8 cellular contexts compared by ENCODE assay signal in the genomic region with DNA sequence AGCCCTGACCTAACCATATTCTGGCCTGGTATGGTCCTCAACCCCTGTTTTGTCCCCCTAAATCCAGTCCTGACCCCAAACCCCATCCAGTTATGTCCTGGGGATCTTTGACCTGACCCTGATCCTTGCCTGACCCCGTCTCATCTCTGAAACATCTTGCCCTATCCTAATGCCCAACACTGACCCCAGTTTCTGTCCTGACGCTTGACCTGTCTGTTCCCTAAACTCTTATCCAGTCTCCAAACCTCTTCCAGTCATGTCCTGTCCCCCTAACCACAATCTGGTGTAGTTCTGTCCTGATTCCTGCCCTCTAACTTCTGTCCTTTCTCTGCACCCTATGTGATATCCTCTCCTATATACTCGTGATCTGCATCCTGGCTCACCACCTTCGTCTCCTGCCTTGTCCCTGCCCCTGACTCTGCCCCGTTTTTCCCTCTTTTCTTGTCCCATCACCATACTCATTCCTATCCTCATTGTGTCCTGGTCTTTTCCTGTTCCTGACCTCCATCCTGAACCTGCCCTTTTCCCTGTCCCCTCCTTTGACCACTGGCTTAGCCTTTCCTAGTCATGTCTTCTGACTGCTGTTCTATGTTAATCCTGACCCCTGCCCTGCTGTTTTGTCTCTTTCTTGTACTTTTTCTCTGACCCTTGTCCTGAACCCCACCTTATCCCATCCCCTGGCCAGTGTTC. TPM values are rescaled to one million over a fixed set of nuclear protein-coding genes. Genes with fewer than 3 reads are reported as not detected.
DNase-seq lines count a peak whose midpoint lies in the region; ATAC-seq and TF ChIP-seq lines count a peak whose summit lies in the region.

No MANE protein-coding gene starts in this region.

- no peak for TF ChIP-seq CTCF in Peyer's patch (IDR thresholded peaks at IDR 0.05)
- no peak for TF ChIP-seq CTCF in epithelial cell of proximal tubule (conservative IDR thresholded peaks at IDR 0.05; ENCODE audit: low read depth, low read length)
- TF ChIP-seq CTCF in ovary (IDR thresholded peaks at IDR 0.05) = no peak

- peak overlapping the region; percentile 82 to 98 (median 93) for H3K27ac Mint-ChIP-seq in CD4-positive, alpha-beta memory T cell

- peak overlapping the region; percentile 79 to 89 (median 84) for H3K4me3 Mint-ChIP-seq in CD4-positive, alpha-beta memory T cell

- ATAC-seq in HG02759 (IDR thresholded peaks at IDR 0.05; ENCODE audit: unreplicated experiment) = no peak

- H3K79me2 ChIP-seq in Karpas-422 (ENCODE audit: low read length) = no peaks in the 10 kb centered on the region

- peaks cover 0 to 2% of the 10 kb centered on the region in 2 donors for H3K36me3 Mint-ChIP-seq in CD4-positive, alpha-beta memory T cell

- H3K9me3 ChIP-seq in CD4-positive, alpha-beta memory T cell (ENCODE audit: control insufficient read depth in 1 of 2, low read length in 2 of 2) = no peaks in the 10 kb centered on the region
- H3K9me3 ChIP-seq in Peyer's patch = no peaks in the 10 kb centered on the region
- H3K9me3 ChIP-seq in ovary = no peaks in the 10 kb centered on the region
- no peaks in the 10 kb centered on the region for H3K9me3 ChIP-seq in Karpas-422 (ENCODE audit: low read length)

- H3K4me1 Mint-ChIP-seq in CD4-positive, alpha-beta memory T cell = peaks cover 18 to 32% (median 24%) of the 10 kb centered on the region in 4 donors

- H2AFZ ChIP-seq in Karpas-422 (ENCODE audit: low read length) = no peak overlapping the region

- DNase-seq in CD4-positive, alpha-beta memory T cell = no peak
- DNase-seq in Peyer's patch (no peak), epithelial cell of proximal tubule (ENCODE audit: low read depth) (no peak), ovary (no peak), Karpas-422 (no peak), LoVo (ENCODE audit: low spot score) (no peak), hippocampal formation (lab: John Stamatoyannopoulos, UW) (no peak)

- peaks cover 0 to 2% (median 0%) of the 10 kb centered on the region in 8 donors for H3K9me3 Mint-ChIP-seq in CD4-positive, alpha-beta memory T cell

- 74 to 81% (median 77%) methylated on average over 5 of the region's 5 CpGs for WGBS in ovary, 3 donors

- peaks cover 21% of the 10 kb centered on the region for H3K4me1 ChIP-seq in CD4-positive, alpha-beta memory T cell (ENCODE audit: insufficient read depth, low read length)
- H3K4me1 ChIP-seq in Peyer's patch = no peaks in the 10 kb centered on the region
- H3K4me1 ChIP-seq in ovary (ENCODE audit: insufficient read depth) = no peaks in the 10 kb centered on the region
- no peaks in the 10 kb centered on the region for H3K4me1 ChIP-seq in Karpas-422 (ENCODE audit: low read length)

- no peak for TF ChIP-seq POLR2A in Peyer's patch (IDR thresholded peaks at IDR 0.05)
- no peak for TF ChIP-seq POLR2A in ovary (IDR thresholded peaks at IDR 0.05)

- peak overlapping the region in 1 of 2 donors; percentile 43 for H3K4me3 ChIP-seq in CD4-positive, alpha-beta memory T cell (ENCODE audit: low read length in 2 of 2)
- H3K4me3 ChIP-seq in Peyer's patch (peak overlapping the region; percentile 61 to 70 (median 66)), epithelial cell of proximal tubule (ENCODE audit: low read depth, low read length) (peak overlapping the region; percentile 59), ovary (peak overlapping the region; percentile 64), Karpas-422 (ENCODE audit: low read length) (no peak overlapping the region)

- POLR2A ChIA-PET in CD4-positive, alpha-beta memory T cell (lab: Charles Lee; ENCODE audit: partially characterized antibody) = no interaction called here

- H4K20me1 ChIP-seq in Karpas-422 (ENCODE audit: insufficient read depth, low read depth, low read length) = no peaks in the 10 kb centered on the region

- H3K27me3 ChIP-seq in CD4-positive, alpha-beta memory T cell (ENCODE audit: insufficient read depth, low read length) = no peaks in the 10 kb centered on the region
- no peaks in the 10 kb centered on the region for H3K27me3 ChIP-seq in Peyer's patch
- no peaks in the 10 kb centered on the region for H3K27me3 ChIP-seq in ovary
- H3K27me3 ChIP-seq in Karpas-422 (ENCODE audit: low read length) = no peaks in the 10 kb centered on the region

- no peak for TF ChIP-seq EP300 in ovary (IDR thresholded peaks at IDR 0.05)

- no peak overlapping the region for H3K9ac ChIP-seq in Karpas-422 (ENCODE audit: low read length)

- no peaks in the 10 kb centered on the region for H3K27me3 Mint-ChIP-seq in CD4-positive, alpha-beta memory T cell

- no peaks in the 10 kb centered on the region for H3K36me3 ChIP-seq in CD4-positive, alpha-beta memory T cell (ENCODE audit: insufficient read depth, low read length)
- H3K36me3 ChIP-seq in Peyer's patch (no peaks in the 10 kb centered on the region), ovary (no peaks in the 10 kb centered on the region), Karpas-422 (ENCODE audit: insufficient read depth, low read length) (no peaks in the 10 kb centered on the region)

- CTCF ChIA-PET in CD4-positive, alpha-beta memory T cell (lab: Charles Lee; ENCODE audit: partially characterized antibody) = no interaction called here

- no peaks in the 10 kb centered on the region for H3K9me2 ChIP-seq in Karpas-422 (replicated peaks; ENCODE audit: insufficient read depth, low read length)

- no peak overlapping the region for H3K4me2 ChIP-seq in Karpas-422 (ENCODE audit: low read depth, low read length, poor library complexity, severe bottlenecking)

- peak overlapping the region; percentile 78 for H3K27ac ChIP-seq in CD4-positive, alpha-beta memory T cell (ENCODE audit: low read depth, low read length)
- H3K27ac ChIP-seq in Peyer's patch (peak overlapping the region; percentile 78 to 87 (median 84)), ovary (peak overlapping the region; percentile 86), Karpas-422 (ENCODE audit: low read length) (no peak overlapping the region)

- intact Hi-C loops in CD4-positive, alpha-beta memory T cell (cut with micrococcal nuclease) = no loop called here
- intact Hi-C loops in ovary (cut with DNase I) = no loop called here

RNA-seq across cellular contexts. Expression of a gene that starts 4.6 kb away (rescaled TPM):
- 10 to 100 TPM in 1 of 2 experiments, 1 to 10 TPM in 1; 9.8 to 10.6 TPM for total RNA-seq in CD4-positive, alpha-beta memory T cell
- polyA plus RNA-seq in CD4-positive, alpha-beta memory T cell = under 1 TPM; 0.19 to 0.94 TPM
- total RNA-seq in Peyer's patch = 10 to 100 TPM in 3 of 4 donors, not detected in 1; 13.8 to 39.1 (median 24.5) TPM
- total RNA-seq in epithelial cell of proximal tubule = 4.0 and 4.5 TPM in 2 replicates
- 10 to 100 TPM in 3 of 7 donors, 1 to 10 TPM in 4; 3.3 to 11.2 (median 9.9) TPM for total RNA-seq in ovary
- 1 to 10 TPM; 3.8 to 4.6 TPM for polyA plus RNA-seq in ovary
- total RNA-seq in Karpas-422 (2014; rRNA removed; shearing (Covaris generic); ENCODE audit: low replicate concordance) = not detected in 2 replicates

RNA-seq across cellular contexts. Expression of a gene that starts 11.1 kb away (rescaled TPM):
- 10 to 100 TPM; 35.5 to 37.6 TPM for total RNA-seq in CD4-positive, alpha-beta memory T cell
- 1 to 10 TPM; 3.0 to 8.0 TPM for polyA plus RNA-seq in CD4-positive, alpha-beta memory T cell
- total RNA-seq in Peyer's patch (10 to 100 TPM; 25.6 to 36.3 (median 32.4) TPM), epithelial cell of proximal tubule (51.8 and 63.7 TPM in 2 replicates), ovary (10 to 100 TPM; 44.8 to 69.4 (median 57.3) TPM)
- 10 to 100 TPM; 42.1 to 49.2 TPM for polyA plus RNA-seq in ovary
- total RNA-seq in Karpas-422 (2014; rRNA removed; shearing (Covaris generic); ENCODE audit: low replicate concordance) = 4.4 and 11.8 TPM in 2 replicates

RNA-seq across cellular contexts. Expression of a gene that starts 19.6 kb away (rescaled TPM):
- total RNA-seq in CD4-positive, alpha-beta memory T cell = 10 to 100 TPM; 25.4 to 28.9 TPM
- 10 to 100 TPM; 29.3 to 60.1 TPM for polyA plus RNA-seq in CD4-positive, alpha-beta memory T cell
- total RNA-seq in Peyer's patch (1 to 10 TPM; 2.8 to 9.8 (median 4.4) TPM), epithelial cell of proximal tubule (13.5 and 16.7 TPM in 2 replicates), ovary (10 to 100 TPM; 14.4 to 54.0 (median 29.3) TPM)
- polyA plus RNA-seq in ovary = 10 to 100 TPM; 29.1 to 51.2 TPM
- total RNA-seq in Karpas-422 (2014; rRNA removed; shearing (Covaris generic); ENCODE audit: low replicate concordance) = 0.34 and 2.5 TPM in 2 replicates

RNA-seq across cellular contexts. Expression of a gene that starts 25.5 kb away (rescaled TPM):
- total RNA-seq in CD4-positive, alpha-beta memory T cell = 100 to 1,000 TPM; 102 to 126 TPM
- polyA plus RNA-seq in CD4-positive, alpha-beta memory T cell = 10 to 100 TPM; 43.2 to 57.3 TPM
- 100 to 1,000 TPM in 2 of 4 donors, 10 to 100 TPM in 2; 64.2 to 133 (median 86.9) TPM for total RNA-seq in Peyer's patch
- 32.5 and 43.7 TPM in 2 replicates for total RNA-seq in epithelial cell of proximal tubule
- 10 to 100 TPM; 55.3 to 89.7 (median 76.5) TPM for total RNA-seq in ovary
- polyA plus RNA-seq in ovary = 10 to 100 TPM; 56.1 to 80.4 TPM
- total RNA-seq in Karpas-422 (2014; rRNA removed; shearing (Covaris generic); ENCODE audit: low replicate concordance) = 80.3 and 115 TPM in 2 replicates

RNA-seq across cellular contexts. Expression of a gene that starts 52.2 kb away (rescaled TPM):
- 100 to 1,000 TPM in 1 of 2 experiments, 10 to 100 TPM in 1; 99.6 to 111 TPM for total RNA-seq in CD4-positive, alpha-beta memory T cell
- 10 to 100 TPM in 1 of 2 donors, 1 to 10 TPM in 1; 4.8 to 18.7 TPM for polyA plus RNA-seq in CD4-positive, alpha-beta memory T cell
- 100 to 1,000 TPM in 1 of 4 donors, 10 to 100 TPM in 3; 32.4 to 139 (median 70.9) TPM for total RNA-seq in Peyer's patch
- total RNA-seq in epithelial cell of proximal tubule = 15.8 and 24.6 TPM in 2 replicates
- 10 to 100 TPM; 21.9 to 45.0 (median 31.2) TPM for total RNA-seq in ovary
- 10 to 100 TPM; 20.0 to 40.5 TPM for polyA plus RNA-seq in ovary
- 18.0 and 37.6 TPM in 2 replicates for total RNA-seq in Karpas-422 (2014; rRNA removed; shearing (Covaris generic); ENCODE audit: low replicate concordance)
